9 cellular contexts compared by ENCODE assay signal in genomic region chr6:24574809-24575208, GRCh38.
DNase-seq lines count a peak whose midpoint lies in the region; ATAC-seq lines count a peak whose summit lies in the region.
"Had no signal": no experiment of that assay in that cellular context is flagged by ENCODE, and none has a peak within 500 bp of the region (broad histone marks: within the 10 kb centered on the region; RNA-seq: fewer than 3 reads in every experiment).

No MANE protein-coding gene starts in this region.

- no peak overlapping the region for H2AFZ ChIP-seq in GM23248

- ATAC-seq in GM18867 (IDR thresholded peaks at IDR 0.05; ENCODE audit: unreplicated experiment) (peak; percentile 90), HG02571 (IDR thresholded peaks at IDR 0.05; ENCODE audit: unreplicated experiment) (peak; percentile 79), memory B cell (ENCODE audit: low read depth) (peak; percentile 99)

- peak overlapping the region; percentile 41 for H3K27ac Mint-ChIP-seq in memory B cell

- peaks cover 5% of the 10 kb centered on the region for H3K4me1 Mint-ChIP-seq in memory B cell

- H3K9ac ChIP-seq in GM23248: no peak overlapping the region

- no peak overlapping the region for H3K4me3 ChIP-seq in GM23248

- DNase-seq in MV-4-11 (lab: John Stamatoyannopoulos, UW): peak; percentile 81
- peak in 1 of 2 donors; percentile 36 for DNase-seq in memory B cell (ENCODE audit: low spot score in 2 of 2)
- no peak for DNase-seq in posterior vena cava (ENCODE audit: low spot score)
- DNase-seq in COR-L47 (lab: John Stamatoyannopoulos, UW): no peak
- no peak for DNase-seq in GM23248
- DNase-seq in activated gamma-delta T cell (lab: John Stamatoyannopoulos, UW): no peak
- DNase-seq: NCI-H1092 treated with DMSO at 0.1 percent for 48 hours had no signal

- H3K36me3 ChIP-seq in GM23248 (ENCODE audit: low read depth): no peaks in the 10 kb centered on the region

- no peaks in the 10 kb centered on the region for H4K20me1 ChIP-seq in GM23248 (ENCODE audit: insufficient read depth)

- in situ Hi-C loops in GM23248 (cut with MboI): no loop called here

- H3K27me3 ChIP-seq in GM23248 (replicated peaks; ENCODE audit: insufficient read depth): 0 out of 2 replicates have a peak, but pooled peaks cover 5% of the 10 kb centered on the region

- H3K27me3 Mint-ChIP-seq in memory B cell: no peaks in the 10 kb centered on the region

- intact Hi-C loops in posterior vena cava (cut with DNase I): no loop called here

- no peak overlapping the region for H3K4me2 ChIP-seq in GM23248 (ENCODE audit: unreplicated experiment)

- peaks cover 5% of the 10 kb centered on the region for H3K36me3 Mint-ChIP-seq in memory B cell

- WGBS in GM23248 (ENCODE audit: low coverage in 1 of 2, low lambda C conversion rate in 2 of 2, missing lambda C conversion rate in 2 of 2), 2 experiments: 63 to 65% methylated on average over 4 of the region's 4 CpGs

- no peaks in the 10 kb centered on the region for H3K79me2 ChIP-seq in GM23248 (ENCODE audit: insufficient read depth)

- H3K27ac ChIP-seq in GM23248: no peak overlapping the region

- H3K4me1 ChIP-seq in GM23248 (ENCODE audit: insufficient read depth): no peaks in the 10 kb centered on the region

- no peaks in the 10 kb centered on the region for H3F3A ChIP-seq in GM23248 (ENCODE audit: insufficient read depth)

- no peaks in the 10 kb centered on the region for H3K9me3 ChIP-seq in GM23248 (ENCODE audit: low read depth)

- H3K9me3 Mint-ChIP-seq in memory B cell: no peaks in the 10 kb centered on the region

- no peaks in the 10 kb centered on the region for H3K9me2 ChIP-seq in GM23248 (ENCODE audit: insufficient read depth)

- no peak overlapping the region for H3K4me3 Mint-ChIP-seq in memory B cell
